Comparison of ENCODE assay signal across 15 cellular contexts in the genomic region with DNA sequence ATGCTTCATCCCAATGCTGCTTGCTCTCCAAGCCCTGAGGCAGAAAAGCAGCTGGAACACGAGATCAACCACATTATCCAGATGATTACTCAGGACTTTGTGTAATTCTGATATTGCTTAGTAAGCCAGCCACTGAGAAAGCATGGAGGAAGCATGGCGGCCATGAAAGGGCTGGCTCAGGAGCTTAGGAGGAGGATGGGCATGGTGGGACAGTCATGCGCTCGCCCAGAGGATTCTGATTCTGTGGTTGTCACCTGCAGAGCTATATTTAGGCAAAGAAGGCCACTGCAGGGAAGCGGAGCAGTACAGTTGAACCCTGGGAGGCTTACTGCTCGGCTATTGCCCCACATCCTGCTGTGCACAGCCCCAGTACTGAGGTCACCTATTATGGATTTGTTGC.
DNase-seq lines count a peak whose midpoint lies in the region; ATAC-seq, FAIRE-seq and TF ChIP-seq lines count a peak whose summit lies in the region.
"Had no signal": no experiment of that assay in that cellular context is flagged by ENCODE, and none has a peak within 500 bp of the region (broad histone marks: within the 10 kb centered on the region; RNA-seq: fewer than 3 reads in every experiment).

No MANE protein-coding gene starts in this region.

- no peak for DNase-seq in H54 (ENCODE audit: insufficient read length, low spot score)
- peak; percentile 75 to 80 for DNase-seq in NOMO-1 (lab: John Stamatoyannopoulos, UW; ENCODE audit: unreplicated experiment in 2 of 2)
- DNase-seq in K562 (ENCODE audit: extremely low read depth in 1 of 4, low spot score in 3 of 4), result no peak
- no peak for DNase-seq in neural progenitor cell (ENCODE audit: low spot score)
- DNase-seq in tibial artery, result no peak
- no peak for DNase-seq in NCI-H748 treated with DMSO at 0.1 percent for 48 hours (lab: John Stamatoyannopoulos, UW)
- no peak for DNase-seq in endothelial cell (ENCODE audit: low spot score)
- DNase-seq: activated naive CD8-positive, alpha-beta T cell treated with anti-CD3 and anti-CD28 coated beads, Interleukin-2, amount 50 U/mL, for 24 hours; left colon; mucosa of descending colon; NCI-H2171 treated with DMSO at 0.1 percent for 48 hours; NCI-H82 had no signal

- no peak for TF ChIP-seq EP300 in K562 (IDR thresholded peaks at IDR 0.05; ENCODE audit: low read length)

- H2AFZ ChIP-seq in K562 (ENCODE audit: low read depth, low read length) (no peak overlapping the region), neural progenitor cell (replicated peaks) (no peak overlapping the region)

- no peak for TF ChIP-seq POLR2A in H54 (IDR thresholded peaks at IDR 0.05; ENCODE audit: low read depth, low read length)
- no peak for TF ChIP-seq POLR2A in K562 (conservative IDR thresholded peaks at IDR 0.05)

- H3K79me2 ChIP-seq in K562 (ENCODE audit: control insufficient read depth, insufficient read depth, low read length) (no peaks in the 10 kb centered on the region), neural progenitor cell (ENCODE audit: low read depth) (no peaks in the 10 kb centered on the region)

- H3K4me2 ChIP-seq in K562 (ENCODE audit: insufficient read depth, low read length) (no peak overlapping the region), neural progenitor cell (no peak overlapping the region)

- H3K4me1 Mint-ChIP-seq in neural progenitor cell, result peaks cover 5% of the 10 kb centered on the region
- peaks cover 4% of the 10 kb centered on the region for H3K4me1 Mint-ChIP-seq in endothelial cell (ENCODE audit: unreplicated experiment)
- H3K4me1 Mint-ChIP-seq: activated naive CD8-positive, alpha-beta T cell treated with anti-CD3 and anti-CD28 coated beads, Interleukin-2, amount 50 U/mL, for 24 hours; activated T-helper 17 cell treated with anti-CD3 and anti-CD28 coated beads, Interleukin-2, amount 50 U/mL, for 72 hours had no signal

- H3K36me3 Mint-ChIP-seq in neural progenitor cell (peaks cover 2% of the 10 kb centered on the region), endothelial cell (ENCODE audit: low read depth, unreplicated experiment) (no peaks in the 10 kb centered on the region)

- CTCF ChIA-PET in K562 (lab: Yijun Ruan, JAX; ENCODE audit: low intra/inter-chr PET ratio), result no interaction called here

- FAIRE-seq in H54 (lab: Jason Lieb, UNC) (peak; percentile 6), K562 (lab: Jason Lieb, UNC) (no peak)

- H3K4me3 Mint-ChIP-seq in neural progenitor cell (no peak overlapping the region), endothelial cell (ENCODE audit: unreplicated experiment) (no peak overlapping the region)
- H3K4me3 Mint-ChIP-seq: activated naive CD8-positive, alpha-beta T cell treated with anti-CD3 and anti-CD28 coated beads, Interleukin-2, amount 50 U/mL, for 24 hours; activated T-helper 17 cell treated with anti-CD3 and anti-CD28 coated beads, Interleukin-2, amount 50 U/mL, for 72 hours had no signal

- BruUV-seq in K562 (replicated peaks; lab: Mats Ljungman, UMichigan), result no TSS peak

- TF ChIP-seq CTCF in K562 (IDR thresholded peaks at IDR 0.05 in 2 of 3, conservative IDR thresholded peaks at IDR 0.05 in 1 of 3; ENCODE audit: insufficient read depth in 2 of 3, low read depth in 1 of 3, low read length in 3 of 3) (no peak), neural progenitor cell (IDR thresholded peaks at IDR 0.05) (no peak), tibial artery (IDR thresholded peaks at IDR 0.05) (no peak), endothelial cell (IDR thresholded peaks at IDR 0.05; ENCODE audit: unreplicated experiment) (no peak)

- H3K27ac Mint-ChIP-seq in neural progenitor cell (no peak overlapping the region), endothelial cell (ENCODE audit: unreplicated experiment) (no peak overlapping the region)
- H3K27ac Mint-ChIP-seq: activated naive CD8-positive, alpha-beta T cell treated with anti-CD3 and anti-CD28 coated beads, Interleukin-2, amount 50 U/mL, for 24 hours; activated T-helper 17 cell treated with anti-CD3 and anti-CD28 coated beads, Interleukin-2, amount 50 U/mL, for 72 hours had no signal

- no peak overlapping the region for H3K4me3 ChIP-seq in K562
- H3K4me3 ChIP-seq in neural progenitor cell, result no peak overlapping the region
- H3K4me3 ChIP-seq in tibial artery, result no peak overlapping the region
- H3K4me3 ChIP-seq: mucosa of descending colon had no signal

- no peaks in the 10 kb centered on the region for H3K36me3 ChIP-seq in K562 (ENCODE audit: control insufficient read depth, insufficient read depth, low read length)
- no peaks in the 10 kb centered on the region for H3K36me3 ChIP-seq in neural progenitor cell
- peaks cover 0 to 3% (median 0%) of the 10 kb centered on the region in 3 donors for H3K36me3 ChIP-seq in tibial artery

- POLR2A ChIA-PET in K562 (lab: Yijun Ruan, JAX), result interaction anchor here (0.6 kb wide), 2 partner anchors 299 to 446 kb away, joined by 3 read pairs; no protein-coding TSS in a partner anchor

- H3K9ac ChIP-seq in K562 (ENCODE audit: insufficient read depth in 1 of 2, low read depth in 2 of 2, low read length in 2 of 2) (peak overlapping the region in 1 of 2 experiments; percentile 27; a peak in 1 of 4 replicates), neural progenitor cell (no peak overlapping the region)

- H3K27ac ChIP-seq in K562 (ENCODE audit: extremely low read depth, low read depth, low read length) (no peak overlapping the region), neural progenitor cell (peak overlapping the region; percentile 39), tibial artery (no peak overlapping the region)
- H3K27ac ChIP-seq: RWPE1 had no signal

- H3K9me3 ChIP-seq in K562 (replicated peaks; ENCODE audit: control insufficient read depth, insufficient read depth, low read depth, low read length) (no peaks in the 10 kb centered on the region), neural progenitor cell (ENCODE audit: low read depth) (no peaks in the 10 kb centered on the region), tibial artery (no peaks in the 10 kb centered on the region)
- H3K9me3 ChIP-seq: mucosa of descending colon had no signal

- in situ Hi-C loops in K562 (cut with MboI), result no loop called here

- WGBS in K562 (ENCODE audit: insufficient coverage, low coverage, missing lambda C conversion rate), result 67% methylated on average over 6 of the region's 6 CpGs

- no peaks in the 10 kb centered on the region for H4K20me1 ChIP-seq in K562 (replicated peaks; ENCODE audit: control insufficient read depth, insufficient read depth, low read length)
- H4K20me1 ChIP-seq in neural progenitor cell (ENCODE audit: low read depth), result no peaks in the 10 kb centered on the region

- no peak for ATAC-seq in K562
- no peak for ATAC-seq in GM21619 (IDR thresholded peaks at IDR 0.05; ENCODE audit: unreplicated experiment)
- ATAC-seq: activated naive CD8-positive, alpha-beta T cell treated with anti-CD3 and anti-CD28 coated beads, Interleukin-2, amount 50 U/mL, for 24 hours; activated T-helper 17 cell treated with anti-CD3 and anti-CD28 coated beads, Interleukin-2, amount 50 U/mL, for 72 hours; left colon; mucosa of descending colon had no signal

- intact Hi-C loops in K562 (cut with micrococcal nuclease) (no loop called here), tibial artery (cut with DNase I; ENCODE audit: low total_unique reads) (no loop called here)

- H3K27me3 ChIP-seq in K562 (ENCODE audit: control insufficient read depth in 2 of 2, insufficient read depth in 2 of 2, low read length in 2 of 2) (no peaks in the 10 kb centered on the region), neural progenitor cell (no peaks in the 10 kb centered on the region), tibial artery (no peaks in the 10 kb centered on the region)

- peaks cover 4% of the 10 kb centered on the region for H3K9me1 ChIP-seq in K562 (ENCODE audit: control insufficient read depth, insufficient read depth, low read length)

- no peaks in the 10 kb centered on the region for H3K4me1 ChIP-seq in K562 (replicated peaks in 1 of 2; ENCODE audit: control insufficient read depth in 2 of 2, insufficient read depth in 2 of 2, low read length in 2 of 2)
- H3K4me1 ChIP-seq in neural progenitor cell, result peaks cover 21% of the 10 kb centered on the region
- H3K4me1 ChIP-seq in tibial artery, result no peaks in the 10 kb centered on the region

- no peak for TF ChIP-seq RAD21 in K562 (CRISPR knock-in tag; conservative IDR thresholded peaks at IDR 0.05 in 1 of 2, IDR thresholded peaks at IDR 0.05 in 1 of 2)

- H3F3A ChIP-seq in neural progenitor cell (ENCODE audit: low read depth), result no peaks in the 10 kb centered on the region

- H3K27me3 Mint-ChIP-seq in neural progenitor cell (ENCODE audit: insufficient read depth, low read depth) (no peaks in the 10 kb centered on the region), endothelial cell (ENCODE audit: unreplicated experiment) (no peaks in the 10 kb centered on the region)
- H3K27me3 Mint-ChIP-seq: activated naive CD8-positive, alpha-beta T cell treated with anti-CD3 and anti-CD28 coated beads, Interleukin-2, amount 50 U/mL, for 24 hours; activated T-helper 17 cell treated with anti-CD3 and anti-CD28 coated beads, Interleukin-2, amount 50 U/mL, for 72 hours had no signal

- H3K9me3 Mint-ChIP-seq in neural progenitor cell (no peaks in the 10 kb centered on the region), endothelial cell (ENCODE audit: unreplicated experiment) (no peaks in the 10 kb centered on the region)
- H3K9me3 Mint-ChIP-seq: activated naive CD8-positive, alpha-beta T cell treated with anti-CD3 and anti-CD28 coated beads, Interleukin-2, amount 50 U/mL, for 24 hours; activated T-helper 17 cell treated with anti-CD3 and anti-CD28 coated beads, Interleukin-2, amount 50 U/mL, for 72 hours had no signal

TF ChIP-seq in K562, 482 proteins besides CTCF, POLR2A, EP300 and RAD21:
- TF ChIP-seq E2F3 (CRISPR knock-in tag; IDR thresholded peaks at IDR 0.05) (no peak), IRF2 (CRISPR knock-in tag; IDR thresholded peaks at IDR 0.05) (0 out of 2 replicates have a peak, but pooled peaks have one; percentile 27), ZNF583 (CRISPR knock-in tag; IDR thresholded peaks at IDR 0.05) (no peak), ZNF217 (CRISPR knock-in tag; IDR thresholded peaks at IDR 0.05) (no peak)

Comparison
In these comparisons a context has a peak if more than half of its experiments do, and no peak if none do; other contexts are left out.
1. DNase-seq: peak in NOMO-1 (2 of 2); none in H54 (single experiment), K562 (0 of 4), neural progenitor cell (single experiment), tibial artery (0 of 2), NCI-H748 treated with DMSO at 0.1 percent for 48 hours (single experiment) and endothelial cell (single experiment).